15 cellular contexts compared by ENCODE assay signal in the genomic region with DNA sequence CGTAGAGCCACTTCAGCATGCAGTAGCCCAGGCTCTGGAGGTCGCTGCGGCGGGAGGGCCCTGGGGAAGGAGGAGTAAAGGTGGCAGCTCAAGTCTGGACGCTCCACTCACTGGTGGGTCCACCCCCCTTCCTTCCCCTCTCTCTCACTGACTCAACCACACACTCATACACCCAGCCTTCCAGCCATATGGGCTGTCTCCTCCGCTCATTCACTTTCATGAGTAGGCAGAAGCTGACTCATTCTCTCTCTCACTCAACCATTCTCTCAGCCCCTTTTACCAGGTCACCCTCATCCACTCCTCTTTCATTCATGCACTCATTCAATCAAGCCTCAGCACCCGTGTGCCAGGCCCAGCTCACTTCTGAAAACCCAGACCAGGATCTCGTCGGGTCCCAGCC. TPM values are rescaled to one million over a fixed set of nuclear protein-coding genes. Genes with fewer than 3 reads are reported as not detected.
DNase-seq lines count a peak whose midpoint lies in the region; ATAC-seq and TF ChIP-seq lines count a peak whose summit lies in the region.
"Had no signal": no experiment of that assay in that cellular context is flagged by ENCODE, and none has a peak within 500 bp of the region (broad histone marks: within the 10 kb centered on the region; RNA-seq: fewer than 3 reads in every experiment).

No MANE protein-coding gene starts in this region.

- peaks cover 48% of the 10 kb centered on the region for H3K36me3 Mint-ChIP-seq in endodermal cell (ENCODE audit: low read depth)

- DNase-seq in AG04450 (ENCODE audit: low read depth, low spot score) = peak; percentile 21
- DNase-seq in EL = peak; percentile 61
- DNase-seq in head of caudate nucleus = peak in 29 of 42 donors; percentile 7 to 82 (median 39)
- no peak for DNase-seq in SJCRH30
- no peak for DNase-seq in NCI-H1694 (lab: John Stamatoyannopoulos, UW)
- no peak for DNase-seq in endodermal cell
- DNase-seq: GOT3, left cardiac atrium, NCI-H1436 treated with DMSO at 0.1 percent for 48 hours had no signal

- H3K4me1 ChIP-seq in SJCRH30 (no peaks in the 10 kb centered on the region), endodermal cell (ENCODE audit: control insufficient read depth, insufficient read depth, low read length) (no peaks in the 10 kb centered on the region)
- H3K4me1 ChIP-seq: gastroesophageal sphincter had no signal

- H3K4me3 Mint-ChIP-seq in endodermal cell = no peak overlapping the region
- H3K4me3 Mint-ChIP-seq: natural killer cell treated with Interleukin-12 subunit alpha and Interleukin-12 subunit beta and Interleukin-15 and Interleukin-18, amount 100 ng/mL, for 72 hours; stimulated activated memory B cell treated with anti-CD40 and anti-IgM and Interleukin-4, amounts not matched to agents 10 μg/mL and 1 μg/mL and 100 μg/mL, for 72 hours; T-helper 1 cell treated with Interleukin-12 subunit alpha and Interleukin-12 subunit beta and Interleukin-4 antibody, amounts not matched to agents 30 μg/mL and 1 μg/mL, for 36 hours had no signal

- no peak for TF ChIP-seq CTCF in AG04450 (IDR thresholded peaks at IDR 0.05; ENCODE audit: low read depth, low read length)
- no peak for TF ChIP-seq CTCF in VCaP (conservative IDR thresholded peaks at IDR 0.05)
- TF ChIP-seq CTCF in endodermal cell (conservative IDR thresholded peaks at IDR 0.05) = no peak

- no peak for ATAC-seq in GM18520 (IDR thresholded peaks at IDR 0.05; ENCODE audit: unreplicated experiment)
- ATAC-seq: gastroesophageal sphincter; left cardiac atrium; natural killer cell treated with Interleukin-12 subunit alpha and Interleukin-12 subunit beta and Interleukin-15 and Interleukin-18, amount 100 ng/mL, for 72 hours; stimulated activated memory B cell treated with anti-CD40 and anti-IgM and Interleukin-4, amounts not matched to agents 10 μg/mL and 1 μg/mL and 100 μg/mL, for 72 hours had no signal

- no peak overlapping the region for H3K27ac ChIP-seq in AG04450 (ENCODE audit: low read depth, low read length)
- H3K27ac ChIP-seq in VCaP = peak overlapping the region; percentile 10; the same call in 1 of the 2 replicates
- H3K27ac ChIP-seq in SJCRH30 = no peak overlapping the region
- no peak overlapping the region for H3K27ac ChIP-seq in endodermal cell (ENCODE audit: low read depth, low read length)
- H3K27ac ChIP-seq: gastroesophageal sphincter had no signal

- H3K27me3 Mint-ChIP-seq in endodermal cell (ENCODE audit: insufficient read depth) = no peaks in the 10 kb centered on the region
- H3K27me3 Mint-ChIP-seq: natural killer cell treated with Interleukin-12 subunit alpha and Interleukin-12 subunit beta and Interleukin-15 and Interleukin-18, amount 100 ng/mL, for 72 hours; stimulated activated memory B cell treated with anti-CD40 and anti-IgM and Interleukin-4, amounts not matched to agents 10 μg/mL and 1 μg/mL and 100 μg/mL, for 72 hours had no signal

- H3K9me3 ChIP-seq in AG04450 (ENCODE audit: control insufficient read depth, insufficient read depth, low read length) (no peaks in the 10 kb centered on the region; the same call in 1 of the 2 replicates), SJCRH30 (replicated peaks) (0 out of 2 replicates have a peak, but pooled peaks cover 4% of the 10 kb centered on the region), endodermal cell (ENCODE audit: control insufficient read depth, low read length) (no peaks in the 10 kb centered on the region)
- H3K9me3 ChIP-seq: gastroesophageal sphincter had no signal

- no peaks in the 10 kb centered on the region for H3K9me3 Mint-ChIP-seq in endodermal cell
- H3K9me3 Mint-ChIP-seq: natural killer cell treated with Interleukin-12 subunit alpha and Interleukin-12 subunit beta and Interleukin-15 and Interleukin-18, amount 100 ng/mL, for 72 hours; T-helper 1 cell treated with Interleukin-12 subunit alpha and Interleukin-12 subunit beta and Interleukin-4 antibody, amounts not matched to agents 30 μg/mL and 1 μg/mL, for 36 hours had no signal

- CTCF ChIA-PET in AG04450 (lab: Charles Lee) = no interaction called here

- H3K27ac Mint-ChIP-seq in endodermal cell = no peak overlapping the region
- H3K27ac Mint-ChIP-seq: natural killer cell treated with Interleukin-12 subunit alpha and Interleukin-12 subunit beta and Interleukin-15 and Interleukin-18, amount 100 ng/mL, for 72 hours; stimulated activated memory B cell treated with anti-CD40 and anti-IgM and Interleukin-4, amounts not matched to agents 10 μg/mL and 1 μg/mL and 100 μg/mL, for 72 hours; T-helper 1 cell treated with Interleukin-12 subunit alpha and Interleukin-12 subunit beta and Interleukin-4 antibody, amounts not matched to agents 30 μg/mL and 1 μg/mL, for 36 hours had no signal

- H3K36me3 ChIP-seq in SJCRH30 = no peaks in the 10 kb centered on the region
- peaks cover 30% of the 10 kb centered on the region for H3K36me3 ChIP-seq in endodermal cell (ENCODE audit: control insufficient read depth, insufficient read depth, low read length)

- H3K27me3 ChIP-seq in AG04450 (ENCODE audit: control insufficient read depth, insufficient read depth, low read length) = no peaks in the 10 kb centered on the region
- H3K27me3 ChIP-seq in SJCRH30 = no peaks in the 10 kb centered on the region
- no peaks in the 10 kb centered on the region for H3K27me3 ChIP-seq in endodermal cell (ENCODE audit: control insufficient read depth, insufficient read depth, low read length, poor library complexity, severe bottlenecking)
- H3K27me3 ChIP-seq: gastroesophageal sphincter had no signal

- POLR2A ChIA-PET in AG04450 (lab: Yijun Ruan, JAX) = no interaction called here

- H3K4me3 ChIP-seq in AG04450 (ENCODE audit: low read depth, low read length) (no peak overlapping the region), SJCRH30 (no peak overlapping the region), endodermal cell (ENCODE audit: low read length) (no peak overlapping the region)
- H3K4me3 ChIP-seq: gastroesophageal sphincter had no signal

- H3K4me1 Mint-ChIP-seq in endodermal cell = no peaks in the 10 kb centered on the region
- H3K4me1 Mint-ChIP-seq: stimulated activated memory B cell treated with anti-CD40 and anti-IgM and Interleukin-4, amounts not matched to agents 10 μg/mL and 1 μg/mL and 100 μg/mL, for 72 hours had no signal

- intact Hi-C loops in head of caudate nucleus (cut with DNase I) = no loop called here

- WGBS in endodermal cell (ENCODE audit: insufficient coverage in 1 of 2, insufficient read length in 1 of 2), 2 experiments = 95 to 100% methylated on average over 4 to 9 of the region's 9 CpGs

- H3K9ac ChIP-seq in endodermal cell (ENCODE audit: extremely low read depth, low read length, poor library complexity, severe bottlenecking) = no peak overlapping the region

RNA-seq across cellular contexts. Expression of a gene that starts 27.5 kb away (rescaled TPM):
- polyA plus RNA-seq in AG04450 (2011; rRNA removed) = not detected in 2 replicates
- not detected in 2 replicates for polyA minus RNA-seq in AG04450 (2011; rRNA and poly(A)+ RNA removed)
- total RNA-seq in SJCRH30 (2014; rRNA removed; shearing (Covaris generic)) = 2.7 and 4.5 TPM in 2 replicates
- not detected for total RNA-seq in endodermal cell
- not detected for polyA plus RNA-seq in endodermal cell (2013, experiment 1 of 2)
- polyA plus RNA-seq in endodermal cell (2013, experiment 2 of 2) = not detected
- total RNA-seq: natural killer cell treated with Interleukin-12 subunit alpha and Interleukin-12 subunit beta and Interleukin-15 and Interleukin-18, amount 100 ng/mL, for 72 hours had no signal

RNA-seq across cellular contexts. Expression of a gene that starts 36.7 kb away (rescaled TPM):
- polyA plus RNA-seq in AG04450 (2011; rRNA removed) = 22.5 and 24.7 TPM in 2 replicates
- polyA minus RNA-seq in AG04450 (2011; rRNA and poly(A)+ RNA removed) = 19.8 and 20.5 TPM in 2 replicates
- total RNA-seq in SJCRH30 (2014; rRNA removed; shearing (Covaris generic)) = 16.9 and 23.1 TPM in 2 replicates
- total RNA-seq in endodermal cell = 10 to 100 TPM; 43.5 to 48.9 TPM
- polyA plus RNA-seq in endodermal cell (2013, experiment 1 of 2) = 41.0 TPM
- 37.5 TPM for polyA plus RNA-seq in endodermal cell (2013, experiment 2 of 2)

RNA-seq across cellular contexts. Expression of a gene that starts 37.4 kb away (rescaled TPM):
- polyA plus RNA-seq in AG04450 (2011; rRNA removed) = 6.2 and 6.5 TPM in 2 replicates
- polyA minus RNA-seq in AG04450 (2011; rRNA and poly(A)+ RNA removed) = 10.3 TPM in 2 replicates
- 18.9 and 21.4 TPM in 2 replicates for total RNA-seq in SJCRH30 (2014; rRNA removed; shearing (Covaris generic))
- total RNA-seq in endodermal cell = 10 to 100 TPM in 1 of 2 donors, 1 to 10 TPM in 1; 9.5 to 12.0 TPM
- polyA plus RNA-seq in endodermal cell (2013, experiment 1 of 2) = 11.0 TPM
- polyA plus RNA-seq in endodermal cell (2013, experiment 2 of 2) = 10.1 TPM

RNA-seq across cellular contexts. Expression of a gene that starts 59.1 kb away (rescaled TPM):
- polyA plus RNA-seq in AG04450 (2011; rRNA removed) = 12.4 and 16.9 TPM in 2 replicates
- 16.6 and 18.1 TPM in 2 replicates for polyA minus RNA-seq in AG04450 (2011; rRNA and poly(A)+ RNA removed)
- total RNA-seq in SJCRH30 (2014; rRNA removed; shearing (Covaris generic)) = 87.8 and 88.7 TPM in 2 replicates
- total RNA-seq in endodermal cell = 10 to 100 TPM; 84.9 to 96.4 TPM
- 80.0 TPM for polyA plus RNA-seq in endodermal cell (2013, experiment 1 of 2)
- polyA plus RNA-seq in endodermal cell (2013, experiment 2 of 2) = 78.3 TPM

RNA-seq across cellular contexts. Expression of a gene that starts 59.4 kb away (rescaled TPM):
- polyA plus RNA-seq in AG04450 (2011; rRNA removed) = 6.3 and 6.8 TPM in 2 replicates
- polyA minus RNA-seq in AG04450 (2011; rRNA and poly(A)+ RNA removed) = 2.4 and 2.5 TPM in 2 replicates
- 8.4 and 8.9 TPM in 2 replicates for total RNA-seq in SJCRH30 (2014; rRNA removed; shearing (Covaris generic))
- total RNA-seq in endodermal cell = 10 to 100 TPM in 1 of 2 donors, 1 to 10 TPM in 1; 7.4 to 12.0 TPM
- polyA plus RNA-seq in endodermal cell (2013, experiment 1 of 2) = 11.8 TPM
- polyA plus RNA-seq in endodermal cell (2013, experiment 2 of 2) = 9.1 TPM

Comparison
In these comparisons a context has a peak if more than half of its experiments do, and no peak if none do; other contexts are left out.
1. DNase-seq: peak in AG04450 (single experiment), EL (single experiment) and head of caudate nucleus (29 of 42); none in SJCRH30 (0 of 2), NCI-H1694 (single experiment) and endodermal cell (single experiment).